9 cellular contexts compared by ENCODE assay signal in genomic region chr10:87961314-87961713, GRCh38.
DNase-seq lines count a peak whose midpoint lies in the region; ATAC-seq and TF ChIP-seq lines count a peak whose summit lies in the region.
"Had no signal": no experiment of that assay in that cellular context is flagged by ENCODE, and none has a peak within 500 bp of the region (broad histone marks: within the 10 kb centered on the region; RNA-seq: fewer than 3 reads in every experiment).

No MANE protein-coding gene starts in this region.

- peaks cover 21% of the 10 kb centered on the region for H3K4me1 ChIP-seq in RWPE2 (ENCODE audit: insufficient read depth, poor library complexity, severe bottlenecking)
- peaks cover 11% of the 10 kb centered on the region for H3K4me1 ChIP-seq in psoas muscle
- peaks cover 0 to 19% of the 10 kb centered on the region in 2 donors for H3K4me1 ChIP-seq in adrenal gland (replicated peaks in 1 of 2)

- no peak for TF ChIP-seq POLR2A in adrenal gland (IDR thresholded peaks at IDR 0.05)

- no peaks in the 10 kb centered on the region for H3K9me3 ChIP-seq in RWPE2 (ENCODE audit: severe bottlenecking)
- H3K9me3 ChIP-seq in psoas muscle = no peaks in the 10 kb centered on the region
- no peaks in the 10 kb centered on the region for H3K9me3 ChIP-seq in adrenal gland (replicated peaks in 1 of 3)

- DNase-seq in Daoy (ENCODE audit: low read depth) (peak; percentile 7), RWPE2 (ENCODE audit: low spot score) (no peak), fibroblast of villous mesenchyme (ENCODE audit: low read depth) (peak; percentile 54), psoas muscle (no peak), adrenal gland (no peak), GDM1 (lab: John Stamatoyannopoulos, UW) (no peak)
- DNase-seq: NCI-H2081 treated with DMSO at 0.1 percent for 48 hours had no signal

- TF ChIP-seq CTCF in RWPE2 (IDR thresholded peaks at IDR 0.05; ENCODE audit: poor library complexity, severe bottlenecking) (no peak), fibroblast of villous mesenchyme (IDR thresholded peaks at IDR 0.05; ENCODE audit: insufficient read depth, low read depth, low read length) (no peak), psoas muscle (IDR thresholded peaks at IDR 0.05) (no peak), adrenal gland (IDR thresholded peaks at IDR 0.05) (no peak)

- H3K36me3 ChIP-seq in RWPE2 (ENCODE audit: low read depth) = peaks cover 42% of the 10 kb centered on the region
- H3K36me3 ChIP-seq in psoas muscle (ENCODE audit: insufficient read depth in 1 of 2, low read depth in 1 of 2) = peaks cover 0 to 55% of the 10 kb centered on the region in 2 donors
- peaks cover 0 to 11% of the 10 kb centered on the region in 2 donors for H3K36me3 ChIP-seq in adrenal gland (replicated peaks in 1 of 2)

- H3K4me3 ChIP-seq in RWPE2 (ENCODE audit: severe bottlenecking) (no peak overlapping the region), fibroblast of villous mesenchyme (ENCODE audit: low read depth, low read length) (no peak overlapping the region), psoas muscle (no peak overlapping the region), adrenal gland (no peak overlapping the region)

- ATAC-seq in RWPE2 (ENCODE audit: low read depth) (peak; percentile 86), psoas muscle (peak; percentile 83 to 92 (median 85)), GM18873 (IDR thresholded peaks at IDR 0.05; ENCODE audit: low FRiP score, unreplicated experiment) (no peak), GM18520 (IDR thresholded peaks at IDR 0.05; ENCODE audit: unreplicated experiment) (no peak)

- intact Hi-C loops in psoas muscle (cut with DNase I) = no loop called here
- intact Hi-C loops in adrenal gland (cut with DNase I) = no loop called here

- H3K27ac ChIP-seq in RWPE2 (ENCODE audit: poor library complexity, severe bottlenecking) = peak overlapping the region; percentile 75
- H3K27ac ChIP-seq in psoas muscle = peak overlapping the region; percentile 70
- peak overlapping the region in 1 of 5 donors; percentile 10 for H3K27ac ChIP-seq in adrenal gland

- H3K27me3 ChIP-seq in RWPE2 (ENCODE audit: insufficient read depth, poor library complexity, severe bottlenecking) (no peaks in the 10 kb centered on the region), psoas muscle (ENCODE audit: insufficient read depth in 3 of 3, low read length in 2 of 3) (no peaks in the 10 kb centered on the region), adrenal gland (no peaks in the 10 kb centered on the region)

- 45 to 65% (median 45%) methylated on average over 2 of the region's 2 CpGs for WGBS in psoas muscle, 3 donors
- WGBS in adrenal gland, 4 donors = 41 to 60% (median 47%) methylated on average over 2 of the region's 2 CpGs

Comparison
In these comparisons a context has a peak if more than half of its experiments do, and no peak if none do; other contexts are left out.
1. DNase-seq: peak in Daoy (single experiment) and fibroblast of villous mesenchyme (single experiment); none in RWPE2 (single experiment), psoas muscle (0 of 2), adrenal gland (0 of 7) and GDM1 (single experiment).
2. ATAC-seq: peak in RWPE2 (single experiment) and psoas muscle (4 of 4); none in GM18873 (single experiment) and GM18520 (single experiment).